In the genomic region with DNA sequence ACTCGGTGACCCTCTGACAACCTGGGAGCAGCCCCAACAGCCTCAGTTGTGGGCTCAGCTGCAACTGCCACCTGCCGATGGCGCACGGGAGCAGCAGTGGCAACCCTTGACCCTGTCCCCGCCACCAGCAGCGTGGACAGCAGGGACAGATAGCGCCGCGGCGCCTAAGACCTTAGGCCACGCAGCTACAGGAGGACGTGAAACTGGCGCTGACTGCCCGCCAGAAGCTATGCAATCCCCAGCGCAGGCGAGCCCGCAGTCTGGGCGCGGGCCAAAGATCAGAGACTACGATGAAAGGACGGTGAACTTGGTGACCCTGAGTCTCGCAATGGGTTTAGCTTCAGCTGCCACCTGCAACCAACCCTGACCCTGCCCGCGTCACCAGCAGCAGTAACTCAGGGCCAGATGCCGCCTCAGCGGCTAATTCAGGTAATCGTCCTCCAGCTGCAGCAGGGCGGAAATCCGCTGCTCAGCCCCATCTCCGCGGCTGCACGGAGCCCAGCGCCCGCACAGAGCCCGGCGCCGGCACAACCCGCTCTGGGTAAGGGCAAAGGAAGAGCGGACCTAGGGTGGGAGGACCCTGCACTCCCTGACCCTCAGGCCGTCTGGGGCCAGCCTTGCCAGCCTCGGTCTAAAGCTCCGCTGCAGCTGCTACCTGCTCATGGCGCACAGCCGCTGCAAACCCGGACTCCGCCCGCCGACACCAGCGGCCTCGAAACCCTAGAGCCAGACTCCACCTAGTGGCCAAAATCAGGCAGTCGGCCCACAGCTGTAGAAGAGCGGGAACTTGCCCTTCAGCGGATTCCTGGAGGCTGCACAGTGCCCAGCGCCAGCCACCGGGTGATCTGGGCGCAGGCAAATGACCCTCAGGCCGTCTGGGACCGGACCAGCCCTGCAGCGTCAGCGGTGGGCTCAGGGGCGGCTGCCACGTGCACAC, we compare ENCODE assay signal across 8 cellular contexts.
DNase-seq lines count a peak whose midpoint lies in the region; ATAC-seq and TF ChIP-seq lines count a peak whose summit lies in the region.
"Not testable (repeated sequence)": the region's sequence is repeated elsewhere in the genome, so short reads cannot be mapped to it uniquely, and the experiment has no call there.

No MANE protein-coding gene starts in this region.

- not testable (repeated sequence) for H3K27ac ChIP-seq in BLaER1 treated with 17β-estradiol and CSF1 and Interleukin-3, amounts not matched to agents 10 nM and 100 nM; spleen

- TF ChIP-seq POLR2A in spleen (IDR thresholded peaks at IDR 0.05): not testable (repeated sequence)

- intact Hi-C loops in left colon (cut with DNase I, micrococcal nuclease); spleen (cut with DNase I; ENCODE audit: low total_unique reads): not testable (repeated sequence)

- peaks cover 3 to 23% (median 9%) of the 10 kb centered on the region in 11 experiments; a peak in 20 of 22 replicates for H3K9me3 ChIP-seq in BLaER1 treated with 17β-estradiol and CSF1 and Interleukin-3, amounts not matched to agents 10 nM and 100 nM (replicated peaks in 1 of 11)
- not testable (repeated sequence) for H3K9me3 ChIP-seq in spleen

- not testable (repeated sequence) for H3K4me1 Mint-ChIP-seq in T-helper 2 cell treated with Interferon-gamma antibody and Interleukin-4, amounts not matched to agents 5 μg/mL and 100 μg/mL, for 36 hours (ENCODE audit: low read depth); activated T-cell treated with anti-CD3 and anti-CD28 coated beads, Interleukin-2, amount 50 U/mL, for 24 hours (ENCODE audit: low read depth)

- not testable (repeated sequence) for H3K27ac Mint-ChIP-seq in T-helper 2 cell treated with Interferon-gamma antibody and Interleukin-4, amounts not matched to agents 5 μg/mL and 100 μg/mL, for 36 hours; activated T-cell treated with anti-CD3 and anti-CD28 coated beads, Interleukin-2, amount 50 U/mL, for 24 hours

- H3K9me3 Mint-ChIP-seq in T-helper 2 cell treated with Interferon-gamma antibody and Interleukin-4, amounts not matched to agents 5 μg/mL and 100 μg/mL, for 36 hours; activated T-cell treated with anti-CD3 and anti-CD28 coated beads, Interleukin-2, amount 50 U/mL, for 24 hours: not testable (repeated sequence)

- H4K20me1 ChIP-seq in BLaER1 treated with 17β-estradiol and CSF1 and Interleukin-3, amounts not matched to agents 10 nM and 100 nM: not testable (repeated sequence)

- not testable (repeated sequence) for H3K9ac ChIP-seq in BLaER1 treated with 17β-estradiol and CSF1 and Interleukin-3, amounts not matched to agents 10 nM and 100 nM

- peak overlapping the region; percentile 61 for H3K4me3 Mint-ChIP-seq in T-helper 2 cell treated with Interferon-gamma antibody and Interleukin-4, amounts not matched to agents 5 μg/mL and 100 μg/mL, for 36 hours
- peak overlapping the region; percentile 67 for H3K4me3 Mint-ChIP-seq in activated T-cell treated with anti-CD3 and anti-CD28 coated beads, Interleukin-2, amount 50 U/mL, for 24 hours

- peak in 8 of 11 experiments; percentile 10 to 76 (median 56) for TF ChIP-seq CTCF in spleen (IDR thresholded peaks at IDR 0.05 in 8 of 11, conservative IDR thresholded peaks at IDR 0.05 in 3 of 11)

- not testable (repeated sequence) for ATAC-seq in left colon

- WGBS in spleen, 5 donors: 13 to 19% (median 15%) methylated on average over 31 to 61 of the region's 62 CpGs; no CpG with 5 or more reads in 1 of the 5 donors

- H3K36me3 ChIP-seq in BLaER1 treated with 17β-estradiol and CSF1 and Interleukin-3, amounts not matched to agents 10 nM and 100 nM; spleen: not testable (repeated sequence)

- H3K4me3 ChIP-seq in BLaER1 treated with 17β-estradiol and CSF1 and Interleukin-3, amounts not matched to agents 10 nM and 100 nM: peak overlapping the region; percentile 29 to 59 (median 48); a peak in 19 of 20 replicates
- H3K4me3 ChIP-seq in spleen: peak overlapping the region in 5 of 8 donors; percentile 17 to 50 (median 35)

- not testable (repeated sequence) for H3K4me1 ChIP-seq in BLaER1 treated with 17β-estradiol and CSF1 and Interleukin-3, amounts not matched to agents 10 nM and 100 nM; spleen

- H3K36me3 Mint-ChIP-seq in T-helper 2 cell treated with Interferon-gamma antibody and Interleukin-4, amounts not matched to agents 5 μg/mL and 100 μg/mL, for 36 hours (ENCODE audit: low read depth); activated T-cell treated with anti-CD3 and anti-CD28 coated beads, Interleukin-2, amount 50 U/mL, for 24 hours (ENCODE audit: low read depth): not testable (repeated sequence)

- H3K27me3 Mint-ChIP-seq in T-helper 2 cell treated with Interferon-gamma antibody and Interleukin-4, amounts not matched to agents 5 μg/mL and 100 μg/mL, for 36 hours (ENCODE audit: low read depth): peaks cover 17% of the 10 kb centered on the region
- H3K27me3 Mint-ChIP-seq in activated T-cell treated with anti-CD3 and anti-CD28 coated beads, Interleukin-2, amount 50 U/mL, for 24 hours: not testable (repeated sequence)

- DNase-seq in HT-29 (ENCODE audit: low spot score) (peak; percentile 56), cerebellar cortex (ENCODE audit: low spot score) (peak; percentile 5), left colon (peak; percentile 59 to 80), spleen (peak; percentile 76)
- DNase-seq in T-helper 2 cell treated with Interferon-gamma antibody and Interleukin-4, amounts not matched to agents 5 μg/mL and 100 μg/mL, for 36 hours (ENCODE audit: low spot score): peak; percentile 61
- peak; percentile 83 for DNase-seq in activated T-cell treated with anti-CD3 and anti-CD28 coated beads, Interleukin-2, amount 50 U/mL, for 24 hours
- peak; percentile 45 to 60 for DNase-seq in stimulated activated CD8-positive, alpha-beta memory T cell treated with anti-CD3 and anti-CD28 coated beads, Interleukin-7, amount 100 ng/mL, for 48 hours (ENCODE audit: extremely low read depth in 1 of 2, low read depth in 1 of 2)

- peak overlapping the region; percentile 36 to 70 (median 55); a peak in 19 of 22 replicates for H3K4me2 ChIP-seq in BLaER1 treated with 17β-estradiol and CSF1 and Interleukin-3, amounts not matched to agents 10 nM and 100 nM

- not testable (repeated sequence) for H3K27me3 ChIP-seq in BLaER1 treated with 17β-estradiol and CSF1 and Interleukin-3, amounts not matched to agents 10 nM and 100 nM
- peaks cover 0 to 42% (median 0%) of the 10 kb centered on the region in 7 donors for H3K27me3 ChIP-seq in spleen (replicated peaks in 1 of 7)

Comparison
In these comparisons a context has a peak if more than half of its experiments do, and no peak if none do; other contexts are left out.
1. DNase-seq: peak in every context shown above with its lines; median percentile 83 in activated T-cell treated with anti-CD3 and anti-CD28 coated beads, Interleukin-2, amount 50 U/mL, for 24 hours; 76 in spleen; 70 in left colon; 61 in T-helper 2 cell treated with Interferon-gamma antibody and Interleukin-4, amounts not matched to agents 5 μg/mL and 100 μg/mL, for 36 hours; 56 in HT-29; 52 in stimulated activated CD8-positive, alpha-beta memory T cell treated with anti-CD3 and anti-CD28 coated beads, Interleukin-7, amount 100 ng/mL, for 48 hours; 5 in cerebellar cortex.